In the genomic region with DNA sequence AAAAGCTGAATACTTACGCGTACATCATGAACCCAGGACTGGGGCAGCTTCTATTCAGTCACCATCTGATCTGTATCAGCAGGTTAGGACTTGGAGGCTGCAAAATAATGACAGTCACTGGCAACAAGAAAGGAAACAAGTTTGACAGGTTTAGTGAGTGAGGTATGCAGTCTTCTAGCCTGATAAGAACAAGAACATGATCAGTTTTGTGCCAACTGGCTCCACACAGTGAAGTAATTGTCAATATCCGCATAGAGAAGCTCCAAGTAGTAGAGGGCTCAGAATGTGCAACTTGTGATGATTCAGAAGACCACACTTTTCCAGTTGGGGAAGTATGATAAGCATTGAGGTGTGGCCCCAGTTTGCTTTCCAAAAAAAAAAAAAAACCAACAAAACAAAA, we compare ENCODE assay signal across 1 cellular context.
TF ChIP-seq lines count a peak whose summit lies in the region.

A gene (minus strand): TSS at position 77 of the 400 bp plus-strand sequence. CDS start 49 bp downstream, at position 28.

TF ChIP-seq in H1, 55 proteins besides CTCF, POLR2A, EP300 and RAD21 (continued from another document):
- TF ChIP-seq, protein P1, sequence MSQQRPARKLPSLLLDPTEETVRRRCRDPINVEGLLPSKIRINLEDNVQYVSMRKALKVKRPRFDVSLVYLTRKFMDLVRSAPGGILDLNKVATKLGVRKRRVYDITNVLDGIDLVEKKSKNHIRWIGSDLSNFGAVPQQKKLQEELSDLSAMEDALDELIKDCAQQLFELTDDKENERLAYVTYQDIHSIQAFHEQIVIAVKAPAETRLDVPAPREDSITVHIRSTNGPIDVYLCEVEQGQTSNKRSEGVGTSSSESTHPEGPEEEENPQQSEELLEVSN (IDR thresholded peaks at IDR 0.05) = no peak
- TF ChIP-seq CBX8 (IDR thresholded peaks at IDR 0.05; ENCODE audit: borderline replicate concordance, low read depth, low read length) = no peak
- no peak for TF ChIP-seq MAFK (IDR thresholded peaks at IDR 0.05; ENCODE audit: low read depth, low read length)
- no peak for TF ChIP-seq SIX5 (IDR thresholded peaks at IDR 0.05; ENCODE audit: low read depth, low read length)
- no peak for TF ChIP-seq EZH2 (IDR thresholded peaks at IDR 0.05; ENCODE audit: low read depth, low read length, severe bottlenecking)
- no peak for TF ChIP-seq SP1 (IDR thresholded peaks at IDR 0.05; ENCODE audit: low read depth, low read length)
